ENCODE assay signal across 10 cellular contexts in genomic region chr2:61620244-61621159, GRCh38.
DNase-seq lines count a peak whose midpoint lies in the region; ATAC-seq and TF ChIP-seq lines count a peak whose summit lies in the region.
"Had no signal": no experiment of that assay in that cellular context is flagged by ENCODE, and none has a peak within 500 bp of the region (broad histone marks: within the 10 kb centered on the region; RNA-seq: fewer than 3 reads in every experiment).

No MANE protein-coding gene starts in this region.

- intact Hi-C loops in activated CD4-positive, alpha-beta memory T cell treated with anti-CD3 and anti-CD28 coated beads for 36 hours (cut with micrococcal nuclease), result loop anchor here (2.0 kb wide), 1 partner anchor 82 kb away; the partner anchor contains the start of gene XPO1
- intact Hi-C loops in mammary epithelial cell (cut with micrococcal nuclease), result no loop called here
- intact Hi-C loops in left colon (cut with DNase I, micrococcal nuclease), result no loop called here

- H3K4me1 ChIP-seq in mammary epithelial cell (ENCODE audit: insufficient read depth, low read length), result peaks cover 9% of the 10 kb centered on the region
- H3K4me1 ChIP-seq: parathyroid adenoma had no signal

- H3K36me3 Mint-ChIP-seq in activated CD4-positive, alpha-beta memory T cell treated with anti-CD3 and anti-CD28 coated beads for 36 hours, result no peaks in the 10 kb centered on the region
- no peaks in the 10 kb centered on the region for H3K36me3 Mint-ChIP-seq in activated CD4-positive, alpha-beta memory T cell treated with anti-CD3 and anti-CD28 coated beads, Interleukin-2, amount 10 ng/mL, durations not matched to agents 7 days and 5 days (ENCODE audit: low read depth)
- H3K36me3 Mint-ChIP-seq: CD8-positive, alpha-beta T cell had no signal

- dilution Hi-C loops in mammary epithelial cell (cut with HindIII; ENCODE audit: low sequenced_read_pairs), result no loop called here

- H3K27me3 ChIP-seq in mammary epithelial cell (ENCODE audit: insufficient read depth, low read length), result no peaks in the 10 kb centered on the region

- in situ Hi-C loops in mammary epithelial cell (cut with MboI; ENCODE audit: low sequenced_read_pairs in 2 of 2), result no loop called here

- H4K20me1 ChIP-seq in mammary epithelial cell (ENCODE audit: insufficient read depth, low read length), result no peaks in the 10 kb centered on the region

- CTCF ChIA-PET in activated CD4-positive, alpha-beta memory T cell treated with anti-CD3 and anti-CD28 coated beads for 36 hours (lab: Charles Lee), result no interaction called here
- CTCF ChIA-PET in activated CD4-positive, alpha-beta memory T cell treated with anti-CD3 and anti-CD28 coated beads, Interleukin-2, amount 10 ng/mL, durations not matched to agents 7 days and 5 days (lab: Charles Lee), result no interaction called here
- CTCF ChIA-PET in mammary epithelial cell (lab: Charles Lee; ENCODE audit: low non-redundant PET), result no interaction called here

- POLR2A ChIA-PET in activated CD4-positive, alpha-beta memory T cell treated with anti-CD3 and anti-CD28 coated beads for 36 hours (lab: Charles Lee), result interaction anchor here (1.6 kb wide), 1 partner anchor 82 kb away, joined by 4 read pairs; no protein-coding TSS in a partner anchor
- POLR2A ChIA-PET in activated CD4-positive, alpha-beta memory T cell treated with anti-CD3 and anti-CD28 coated beads, Interleukin-2, amount 10 ng/mL, durations not matched to agents 7 days and 5 days (lab: Charles Lee), result no interaction called here

- H3K4me3 ChIP-seq in mammary epithelial cell (replicated peaks in 1 of 3; ENCODE audit: insufficient read depth in 1 of 3, low read depth in 2 of 3, low read length in 3 of 3) (no peak overlapping the region), skeletal muscle cell (ENCODE audit: low read depth, low read length) (no peak overlapping the region)

- no peaks in the 10 kb centered on the region for H3K79me2 ChIP-seq in mammary epithelial cell (ENCODE audit: insufficient read depth, low read length)
- H3K79me2 ChIP-seq: parathyroid adenoma had no signal

- BruUV-seq in mammary epithelial cell (replicated peaks; lab: Mats Ljungman, UMichigan), result no TSS peak

- WGBS in mammary epithelial cell (ENCODE audit: low coverage, missing lambda C conversion rate), result 51% methylated on average over 6 of the region's 6 CpGs

- H3K9me3 Mint-ChIP-seq in activated CD4-positive, alpha-beta memory T cell treated with anti-CD3 and anti-CD28 coated beads for 36 hours, result no peaks in the 10 kb centered on the region
- H3K9me3 Mint-ChIP-seq in activated CD4-positive, alpha-beta memory T cell treated with anti-CD3 and anti-CD28 coated beads, Interleukin-2, amount 10 ng/mL, durations not matched to agents 7 days and 5 days, result no peaks in the 10 kb centered on the region
- H3K9me3 Mint-ChIP-seq: CD8-positive, alpha-beta T cell had no signal

- H3K4me3 Mint-ChIP-seq in activated CD4-positive, alpha-beta memory T cell treated with anti-CD3 and anti-CD28 coated beads for 36 hours, result no peak overlapping the region
- no peak overlapping the region for H3K4me3 Mint-ChIP-seq in activated CD4-positive, alpha-beta memory T cell treated with anti-CD3 and anti-CD28 coated beads, Interleukin-2, amount 10 ng/mL, durations not matched to agents 7 days and 5 days
- H3K4me3 Mint-ChIP-seq: CD8-positive, alpha-beta T cell had no signal

- H3K36me3 ChIP-seq in mammary epithelial cell (ENCODE audit: insufficient read depth, low read length), result no peaks in the 10 kb centered on the region

- no peaks in the 10 kb centered on the region for H3K9me3 ChIP-seq in mammary epithelial cell (replicated peaks; ENCODE audit: insufficient read depth, low read length)

- peaks cover 6% of the 10 kb centered on the region for H3K4me1 Mint-ChIP-seq in activated CD4-positive, alpha-beta memory T cell treated with anti-CD3 and anti-CD28 coated beads for 36 hours (ENCODE audit: low read depth)
- H3K4me1 Mint-ChIP-seq in activated CD4-positive, alpha-beta memory T cell treated with anti-CD3 and anti-CD28 coated beads, Interleukin-2, amount 10 ng/mL, durations not matched to agents 7 days and 5 days, result peaks cover 7% of the 10 kb centered on the region

- no peak overlapping the region for H3K27ac Mint-ChIP-seq in activated CD4-positive, alpha-beta memory T cell treated with anti-CD3 and anti-CD28 coated beads for 36 hours
- H3K27ac Mint-ChIP-seq in activated CD4-positive, alpha-beta memory T cell treated with anti-CD3 and anti-CD28 coated beads, Interleukin-2, amount 10 ng/mL, durations not matched to agents 7 days and 5 days, result no peak overlapping the region
- H3K27ac Mint-ChIP-seq: CD8-positive, alpha-beta T cell had no signal

- no peak overlapping the region for H3K4me2 ChIP-seq in mammary epithelial cell (ENCODE audit: insufficient read depth, low read depth, low read length)

- TF ChIP-seq CTCF in mammary epithelial cell (conservative IDR thresholded peaks at IDR 0.05 in 1 of 2, IDR thresholded peaks at IDR 0.05 in 1 of 2; ENCODE audit: extremely low read depth in 1 of 2, insufficient read depth in 1 of 2, low read depth in 1 of 2, low read length in 2 of 2), result no peak

- no peak overlapping the region for H3K9ac ChIP-seq in mammary epithelial cell (ENCODE audit: insufficient read depth, low read length)
- H3K9ac ChIP-seq: parathyroid adenoma had no signal

- H3K27me3 Mint-ChIP-seq in activated CD4-positive, alpha-beta memory T cell treated with anti-CD3 and anti-CD28 coated beads for 36 hours, result no peaks in the 10 kb centered on the region
- no peaks in the 10 kb centered on the region for H3K27me3 Mint-ChIP-seq in activated CD4-positive, alpha-beta memory T cell treated with anti-CD3 and anti-CD28 coated beads, Interleukin-2, amount 10 ng/mL, durations not matched to agents 7 days and 5 days

- no peak overlapping the region for H3K27ac ChIP-seq in mammary epithelial cell (ENCODE audit: insufficient read depth, low read depth, low read length)
- H3K27ac ChIP-seq: parathyroid adenoma had no signal

- no peak overlapping the region for H2AFZ ChIP-seq in mammary epithelial cell (ENCODE audit: low read depth, low read length)
- H2AFZ ChIP-seq: parathyroid adenoma had no signal

- ATAC-seq in GM21390 (IDR thresholded peaks at IDR 0.05; ENCODE audit: unreplicated experiment) (no peak), GM19455 (IDR thresholded peaks at IDR 0.05; ENCODE audit: unreplicated experiment) (no peak), left colon (no peak)
- ATAC-seq: CD8-positive, alpha-beta T cell had no signal

- peak; percentile 28 for DNase-seq in activated CD4-positive, alpha-beta memory T cell treated with anti-CD3 and anti-CD28 coated beads for 36 hours
- DNase-seq in activated CD4-positive, alpha-beta memory T cell treated with anti-CD3 and anti-CD28 coated beads, Interleukin-2, amount 10 ng/mL, durations not matched to agents 7 days and 5 days, result no peak
- peak; percentile 10 for DNase-seq in NCI-H146 treated with DMSO at 0.1 percent for 48 hours (lab: John Stamatoyannopoulos, UW; ENCODE audit: unreplicated experiment)
- DNase-seq in mammary epithelial cell, result peak; percentile 81
- DNase-seq in skeletal muscle cell (ENCODE audit: low read depth), result peak; percentile 44
- no peak for DNase-seq in left colon
- DNase-seq: CD8-positive, alpha-beta T cell had no signal

Comparison
In these comparisons a context has a peak if more than half of its experiments do, and no peak if none do; other contexts are left out.
1. DNase-seq: peak in activated CD4-positive, alpha-beta memory T cell treated with anti-CD3 and anti-CD28 coated beads for 36 hours (single experiment), NCI-H146 treated with DMSO at 0.1 percent for 48 hours (single experiment), mammary epithelial cell (single experiment) and skeletal muscle cell (single experiment); none in activated CD4-positive, alpha-beta memory T cell treated with anti-CD3 and anti-CD28 coated beads, Interleukin-2, amount 10 ng/mL, durations not matched to agents 7 days and 5 days (single experiment) and left colon (0 of 2).